Comparison of ENCODE assay signal across 10 cellular contexts in the genomic region with DNA sequence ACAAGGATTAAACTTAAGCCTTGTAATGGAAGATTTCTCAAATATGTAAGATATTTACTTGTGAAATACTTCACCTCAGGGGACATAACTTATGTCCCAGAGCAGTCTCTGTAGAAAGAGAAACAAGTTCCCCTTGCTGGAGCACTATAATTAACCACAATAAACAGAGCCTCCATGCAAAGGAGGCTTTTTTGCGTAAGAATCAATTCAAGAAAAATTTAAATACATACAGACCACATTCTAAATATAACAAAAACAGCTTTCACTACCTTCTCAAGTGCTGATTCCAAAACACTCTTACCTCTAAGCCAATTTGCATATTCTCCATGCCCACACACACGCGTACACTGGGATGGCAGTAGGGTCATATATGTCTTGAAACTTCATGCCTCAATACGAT. TPM values are rescaled to one million over a fixed set of nuclear protein-coding genes. Genes with fewer than 3 reads are reported as not detected.
A peak's percentile ranks its signal among the peaks of the same experiment; 100 is the strongest.
DNase-seq lines count a peak whose midpoint lies in the region; ATAC-seq and TF ChIP-seq lines count a peak whose summit lies in the region.
"Had no signal": no experiment of that assay in that cellular context is flagged by ENCODE, and none has a peak within 500 bp of the region (broad histone marks: within the 10 kb centered on the region; RNA-seq: fewer than 3 reads in every experiment).

No MANE protein-coding gene starts in this region.

- TF ChIP-seq CTCF in right lobe of liver (IDR thresholded peaks at IDR 0.05): no peak

- WGBS in right lobe of liver (ENCODE audit: insufficient coverage, low coverage, low lambda C conversion rate, missing lambda C conversion rate): 85% methylated on average over 4 of the region's 4 CpGs

- H3K4me1 ChIP-seq in subcutaneous abdominal adipose tissue (ENCODE audit: control insufficient read depth in 5 of 5, insufficient read depth in 5 of 5, low read length in 5 of 5) (peaks cover 0 to 32% (median 16%) of the 10 kb centered on the region in 5 donors), right lobe of liver (no peaks in the 10 kb centered on the region)

- H3K9me3 ChIP-seq in subcutaneous abdominal adipose tissue (ENCODE audit: control insufficient read depth in 5 of 5, low read length in 5 of 5) (peaks cover 0 to 4% (median 0%) of the 10 kb centered on the region in 5 donors), right lobe of liver (no peaks in the 10 kb centered on the region)

- peaks cover 0 to 2% (median 0%) of the 10 kb centered on the region in 5 donors for H3K36me3 ChIP-seq in subcutaneous abdominal adipose tissue (ENCODE audit: control insufficient read depth in 5 of 5, insufficient read depth in 5 of 5, low read length in 5 of 5)
- peaks cover 0 to 3% (median 0%) of the 10 kb centered on the region in 4 donors for H3K36me3 ChIP-seq in right lobe of liver

- H3K4me3 ChIP-seq in subcutaneous abdominal adipose tissue (ENCODE audit: low read depth in 1 of 5, low read length in 5 of 5): no peak overlapping the region
- no peak overlapping the region for H3K4me3 ChIP-seq in right lobe of liver

- no peak overlapping the region for H3K9ac ChIP-seq in subcutaneous abdominal adipose tissue (ENCODE audit: low read length in 5 of 5)

- H3K27me3 ChIP-seq in subcutaneous abdominal adipose tissue (ENCODE audit: control insufficient read depth in 5 of 5, insufficient read depth in 4 of 5, low read length in 5 of 5): no peaks in the 10 kb centered on the region
- H3K27me3 ChIP-seq in right lobe of liver: no peaks in the 10 kb centered on the region

- intact Hi-C loops in right lobe of liver (cut with DNase I): no loop called here

- DNase-seq in SKM-1 treated with dmso at 0.1 percent for 144 hours (lab: John Stamatoyannopoulos, UW; ENCODE audit: unreplicated experiment) (peak; percentile 43), SKM-1 (lab: John Stamatoyannopoulos, UW; ENCODE audit: unreplicated experiment) (no peak), NAMALWA (ENCODE audit: low spot score) (peak; percentile 49), inferior parietal cortex (ENCODE audit: extremely low spot score) (no peak), right lobe of liver (no peak)
- DNase-seq in stimulated activated CD8-positive, alpha-beta memory T cell treated with anti-CD3 and anti-CD28 coated beads, Interleukin-4, amount 100 ng/mL, for 48 hours: no peak
- DNase-seq: NCI-H2107 had no signal

- TF ChIP-seq POLR2A in right lobe of liver (IDR thresholded peaks at IDR 0.05): no peak

- ATAC-seq in HG02852 (IDR thresholded peaks at IDR 0.05; ENCODE audit: unreplicated experiment) (peak; percentile 94), right lobe of liver (no peak)

- H3K27ac ChIP-seq in subcutaneous abdominal adipose tissue (ENCODE audit: low read depth, low read length): peak overlapping the region; percentile 65
- H3K27ac ChIP-seq in right lobe of liver: no peak overlapping the region
- H3K27ac ChIP-seq: 22Rv1 had no signal

RNA-seq across cellular contexts. Expression of a gene that starts 30.7 kb away (rescaled TPM):
- 1 to 10 TPM; 1.9 to 5.9 (median 3.7) TPM for total RNA-seq in right lobe of liver

RNA-seq across cellular contexts. Expression of a gene that starts 42.5 kb away (rescaled TPM):
- total RNA-seq in right lobe of liver: 10 to 100 TPM; 18.7 to 29.4 (median 23.4) TPM

RNA-seq across cellular contexts. Expression of a gene that starts 53.1 kb away (rescaled TPM):
- 1 to 10 TPM in 5 of 6 experiments, under 1 TPM in 1; 0.95 to 3.8 (median 1.1) TPM for total RNA-seq in right lobe of liver

Comparison
In these comparisons a context has a peak if more than half of its experiments do, and no peak if none do; other contexts are left out.
1. DNase-seq: peak in SKM-1 treated with dmso at 0.1 percent for 144 hours (single experiment) and NAMALWA (single experiment); none in SKM-1 (single experiment), stimulated activated CD8-positive, alpha-beta memory T cell treated with anti-CD3 and anti-CD28 coated beads, Interleukin-4, amount 100 ng/mL, for 48 hours (single experiment), inferior parietal cortex (single experiment) and right lobe of liver (0 of 3).